ENCODE assay signal across 10 cellular contexts in genomic region chr14:105484069-105484996, GRCh38. TPM values are rescaled to one million over a fixed set of nuclear protein-coding genes. Genes with fewer than 3 reads are reported as not detected.
A peak's percentile ranks its signal among the peaks of the same experiment; 100 is the strongest.
DNase-seq lines count a peak whose midpoint lies in the region; TF ChIP-seq lines count a peak whose summit lies in the region.
"Had no signal": no experiment of that assay in that cellular context is flagged by ENCODE, and none has a peak within 500 bp of the region (broad histone marks: within the 10 kb centered on the region; RNA-seq: fewer than 3 reads in every experiment).

No MANE protein-coding gene starts in this region.

- no peak overlapping the region for H4K8ac ChIP-seq in trophoblast cell (ENCODE audit: low read depth, low read length)

- peak overlapping the region; percentile 52 to 85 (median 74) for H3K4me3 Mint-ChIP-seq in CD4-positive, alpha-beta memory T cell
- H3K4me3 Mint-ChIP-seq in activated CD4-positive, alpha-beta T cell treated with anti-CD3 and anti-CD28 coated beads, Interleukin-2, amount 10 ng/mL, durations not matched to agents 24 days and 14 days, result peak overlapping the region; percentile 0
- peak overlapping the region; percentile 77 for H3K4me3 Mint-ChIP-seq in endothelial cell (ENCODE audit: unreplicated experiment)

- peak overlapping the region; percentile 96 to 100 (median 99) for H3K27ac Mint-ChIP-seq in CD4-positive, alpha-beta memory T cell
- peak overlapping the region; percentile 76 for H3K27ac Mint-ChIP-seq in activated CD4-positive, alpha-beta T cell treated with anti-CD3 and anti-CD28 coated beads, Interleukin-2, amount 10 ng/mL, durations not matched to agents 24 days and 14 days
- H3K27ac Mint-ChIP-seq in endothelial cell (ENCODE audit: unreplicated experiment), result peak overlapping the region; percentile 65

- POLR2A ChIA-PET in CD4-positive, alpha-beta memory T cell (lab: Charles Lee; ENCODE audit: partially characterized antibody), result interaction anchor here (0.9 kb wide), 1 partner anchor 464 kb away, joined by 3 read pairs; the partner anchor contains the start of gene CDCA4

- no peak overlapping the region for H3K4me3 ChIP-seq in CD4-positive, alpha-beta memory T cell (ENCODE audit: low read length in 2 of 2)
- H3K4me3 ChIP-seq in trophoblast cell (ENCODE audit: low read depth, low read length) (no peak overlapping the region), spleen (no peak overlapping the region), H7 (ENCODE audit: insufficient read depth, low read depth, low read length) (no peak overlapping the region)

- no peak overlapping the region for H2BK5ac ChIP-seq in trophoblast cell (ENCODE audit: low read depth, low read length, poor library complexity)

- H2BK120ac ChIP-seq in trophoblast cell (ENCODE audit: insufficient read depth, low read length, poor library complexity), result no peak overlapping the region

- H3K14ac ChIP-seq in trophoblast cell (ENCODE audit: low read length), result no peak overlapping the region

- intact Hi-C loops in CD4-positive, alpha-beta memory T cell (cut with micrococcal nuclease), result no loop called here
- intact Hi-C loops in activated CD4-positive, alpha-beta T cell treated with anti-CD3 and anti-CD28 coated beads, Interleukin-2, amount 10 ng/mL, durations not matched to agents 24 days and 14 days (cut with micrococcal nuclease), result no loop called here
- intact Hi-C loops in spleen (cut with DNase I; ENCODE audit: low total_unique reads), result no loop called here

- H3K18ac ChIP-seq in trophoblast cell (ENCODE audit: low read length), result no peak overlapping the region

- WGBS in trophoblast cell (ENCODE audit: extremely low coverage, insufficient coverage, insufficient read length), result no CpG with 5 or more reads among the region's 20 CpGs
- WGBS in spleen, 5 donors, result 48 to 75% (median 70%) methylated on average over 14 to 20 of the region's 20 CpGs

- no peak overlapping the region for H2AFZ ChIP-seq in trophoblast cell (ENCODE audit: insufficient read depth, low read length, poor library complexity)

- H3K27me3 Mint-ChIP-seq in CD4-positive, alpha-beta memory T cell, result no peaks in the 10 kb centered on the region
- H3K27me3 Mint-ChIP-seq in activated CD4-positive, alpha-beta T cell treated with anti-CD3 and anti-CD28 coated beads, Interleukin-2, amount 10 ng/mL, durations not matched to agents 24 days and 14 days, result peaks cover 11% of the 10 kb centered on the region
- H3K27me3 Mint-ChIP-seq in endothelial cell (ENCODE audit: unreplicated experiment), result peaks cover 38% of the 10 kb centered on the region

- no peak overlapping the region for H3K23ac ChIP-seq in trophoblast cell (ENCODE audit: low read length)

- H3K9me3 ChIP-seq in CD4-positive, alpha-beta memory T cell (ENCODE audit: control insufficient read depth in 1 of 2, low read length in 2 of 2), result no peaks in the 10 kb centered on the region
- peaks cover 6% of the 10 kb centered on the region for H3K9me3 ChIP-seq in trophoblast cell (ENCODE audit: insufficient read depth, low read depth, low read length)
- no peaks in the 10 kb centered on the region for H3K9me3 ChIP-seq in spleen

- H2BK12ac ChIP-seq in trophoblast cell (ENCODE audit: low read length), result no peak overlapping the region

- peaks cover 18% of the 10 kb centered on the region for H3K79me1 ChIP-seq in trophoblast cell (ENCODE audit: low read length)

- H3K79me2 ChIP-seq in trophoblast cell (ENCODE audit: control insufficient read depth, insufficient read depth, low read length, poor library complexity), result peaks cover 3% of the 10 kb centered on the region

- H3K4me1 ChIP-seq in CD4-positive, alpha-beta memory T cell (ENCODE audit: insufficient read depth, low read length), result peaks cover 84% of the 10 kb centered on the region
- H3K4me1 ChIP-seq in trophoblast cell (ENCODE audit: control insufficient read depth in 1 of 2, insufficient read depth in 2 of 2, low read length in 2 of 2) (peaks cover 28 to 44% of the 10 kb centered on the region in 2 experiments), spleen (peaks cover 62 to 100% (median 98%) of the 10 kb centered on the region in 6 donors)

- no peak overlapping the region for H2AK5ac ChIP-seq in trophoblast cell (ENCODE audit: low read length)

- no peak overlapping the region for H4K12ac ChIP-seq in trophoblast cell (ENCODE audit: low read depth, low read length)

- peaks cover 0 to 14% of the 10 kb centered on the region in 2 donors for H3K36me3 Mint-ChIP-seq in CD4-positive, alpha-beta memory T cell
- H3K36me3 Mint-ChIP-seq in activated CD4-positive, alpha-beta T cell treated with anti-CD3 and anti-CD28 coated beads, Interleukin-2, amount 10 ng/mL, durations not matched to agents 24 days and 14 days (ENCODE audit: low read depth), result peaks cover 3% of the 10 kb centered on the region
- peaks cover 7% of the 10 kb centered on the region for H3K36me3 Mint-ChIP-seq in endothelial cell (ENCODE audit: low read depth, unreplicated experiment)

- H3K27ac ChIP-seq in CD4-positive, alpha-beta memory T cell (ENCODE audit: low read depth, low read length), result peak overlapping the region; percentile 97
- H3K27ac ChIP-seq in trophoblast cell (ENCODE audit: low read depth, low read length) (no peak overlapping the region), spleen (peak overlapping the region in 4 of 8 donors; percentile 4 to 95 (median 56))

- H3K9me3 Mint-ChIP-seq in CD4-positive, alpha-beta memory T cell, result peaks cover 0 to 7% (median 0%) of the 10 kb centered on the region in 8 donors
- no peaks in the 10 kb centered on the region for H3K9me3 Mint-ChIP-seq in activated CD4-positive, alpha-beta T cell treated with anti-CD3 and anti-CD28 coated beads, Interleukin-2, amount 10 ng/mL, durations not matched to agents 24 days and 14 days
- H3K9me3 Mint-ChIP-seq in endothelial cell (ENCODE audit: unreplicated experiment), result no peaks in the 10 kb centered on the region

- H3K36me3 ChIP-seq in CD4-positive, alpha-beta memory T cell (ENCODE audit: insufficient read depth, low read length), result no peaks in the 10 kb centered on the region
- peaks cover under 1 to 3% of the 10 kb centered on the region in 2 experiments for H3K36me3 ChIP-seq in trophoblast cell (ENCODE audit: control insufficient read depth in 1 of 2, insufficient read depth in 2 of 2, low read length in 2 of 2)
- H3K36me3 ChIP-seq in spleen, result peaks cover 0 to 7% (median 1%) of the 10 kb centered on the region in 6 donors
- no peaks in the 10 kb centered on the region for H3K36me3 ChIP-seq in H7 (replicated peaks; ENCODE audit: control insufficient read depth, insufficient read depth, low read length)

- H3K4me2 ChIP-seq in trophoblast cell (ENCODE audit: low read length), result no peak overlapping the region

- H3K27me3 ChIP-seq in CD4-positive, alpha-beta memory T cell (ENCODE audit: insufficient read depth, low read length), result no peaks in the 10 kb centered on the region
- H3K27me3 ChIP-seq in trophoblast cell (ENCODE audit: insufficient read depth, low read length), result peaks cover 28% of the 10 kb centered on the region
- H3K27me3 ChIP-seq in spleen (replicated peaks in 1 of 7), result peaks cover 0 to 55% (median 3%) of the 10 kb centered on the region in 7 donors
- H3K27me3 ChIP-seq in H7 (ENCODE audit: control insufficient read depth, insufficient read depth, low read length), result peaks cover 82% of the 10 kb centered on the region

- no peak overlapping the region for H3K9ac ChIP-seq in trophoblast cell (ENCODE audit: low read length)

- H3K4ac ChIP-seq in trophoblast cell (ENCODE audit: low read depth, low read length), result no peak overlapping the region

- CTCF ChIA-PET in CD4-positive, alpha-beta memory T cell (lab: Charles Lee; ENCODE audit: partially characterized antibody), result no interaction called here

- peaks cover 28 to 85% (median 55%) of the 10 kb centered on the region in 4 donors for H3K4me1 Mint-ChIP-seq in CD4-positive, alpha-beta memory T cell
- H3K4me1 Mint-ChIP-seq in activated CD4-positive, alpha-beta T cell treated with anti-CD3 and anti-CD28 coated beads, Interleukin-2, amount 10 ng/mL, durations not matched to agents 24 days and 14 days, result peaks cover 40% of the 10 kb centered on the region
- peaks cover 12% of the 10 kb centered on the region for H3K4me1 Mint-ChIP-seq in endothelial cell (ENCODE audit: unreplicated experiment)

- TF ChIP-seq CTCF in endothelial cell (IDR thresholded peaks at IDR 0.05; ENCODE audit: unreplicated experiment) (no peak), spleen (IDR thresholded peaks at IDR 0.05 in 8 of 11, conservative IDR thresholded peaks at IDR 0.05 in 3 of 11) (no peak)

- no peak for TF ChIP-seq POLR2A in spleen (IDR thresholded peaks at IDR 0.05)

- no peak overlapping the region for H4K91ac ChIP-seq in trophoblast cell (ENCODE audit: low read depth, low read length)

- peak; percentile 71 to 88 (median 79) for DNase-seq in CD4-positive, alpha-beta memory T cell
- DNase-seq in activated CD4-positive, alpha-beta T cell treated with anti-CD3 and anti-CD28 coated beads, Interleukin-2, amount 10 ng/mL, durations not matched to agents 24 days and 14 days, result peak; percentile 88
- DNase-seq in endothelial cell (ENCODE audit: low spot score) (no peak), trophoblast cell (peak; percentile 61 to 70), DMS79 treated with DMSO at 0.1 percent for 48 hours (lab: John Stamatoyannopoulos, UW) (no peak), spleen (no peak), NCI-H1694 treated with DMSO at 0.1 percent for 48 hours (lab: John Stamatoyannopoulos, UW) (no peak), H7 (no peak)
- DNase-seq: foreskin melanocyte, NCI-H1930 had no signal

RNA-seq across cellular contexts. Expression of gene CRIP1, which starts 2.4 kb away (rescaled TPM):
- 100 to 1,000 TPM; 276 to 290 TPM for total RNA-seq in CD4-positive, alpha-beta memory T cell
- polyA plus RNA-seq in CD4-positive, alpha-beta memory T cell, result 1,000 to 10,000 TPM; 1,440 to 2,028 TPM
- total RNA-seq in activated CD4-positive, alpha-beta T cell treated with anti-CD3 and anti-CD28 coated beads, Interleukin-2, amount 10 ng/mL, durations not matched to agents 24 days and 14 days, result 99.3 and 110 TPM in 2 replicates
- total RNA-seq in endothelial cell (ENCODE audit: unreplicated experiment), result 2.5 TPM
- 44.7 and 45.0 TPM in 2 replicates for polyA plus RNA-seq in trophoblast cell (2013)
- total RNA-seq in spleen, result 10 to 100 TPM; 20.5 to 82.8 (median 62.8) TPM
- polyA plus RNA-seq in spleen, result 100 to 1,000 TPM; 163 to 349 (median 192) TPM
- 0.96 and 5.4 TPM in 2 replicates for total RNA-seq in H7 (2014; rRNA removed; shearing (Covaris generic))

RNA-seq across cellular contexts. Expression of gene TEDC1, which starts 6.7 kb away (rescaled TPM):
- 10 to 100 TPM; 25.4 to 30.2 TPM for total RNA-seq in CD4-positive, alpha-beta memory T cell
- polyA plus RNA-seq in CD4-positive, alpha-beta memory T cell, result 10 to 100 TPM; 10.2 to 10.4 TPM
- total RNA-seq in activated CD4-positive, alpha-beta T cell treated with anti-CD3 and anti-CD28 coated beads, Interleukin-2, amount 10 ng/mL, durations not matched to agents 24 days and 14 days, result 41.4 and 43.3 TPM in 2 replicates
- 11.5 TPM for total RNA-seq in endothelial cell (ENCODE audit: unreplicated experiment)
- polyA plus RNA-seq in trophoblast cell (2013), result 8.8 and 8.9 TPM in 2 replicates
- total RNA-seq in spleen, result 10 to 100 TPM in 4 of 7 donors, 1 to 10 TPM in 3; 5.3 to 17.7 (median 10.8) TPM
- polyA plus RNA-seq in spleen, result 10 to 100 TPM; 18.4 to 31.5 (median 27.1) TPM
- total RNA-seq in H7 (2014; rRNA removed; shearing (Covaris generic)), result 24.5 and 28.5 TPM in 2 replicates

RNA-seq across cellular contexts. Expression of gene CRIP2, which starts 9.7 kb away (rescaled TPM):
- 10 to 100 TPM; 12.1 to 13.0 TPM for total RNA-seq in CD4-positive, alpha-beta memory T cell
- polyA plus RNA-seq in CD4-positive, alpha-beta memory T cell, result 100 to 1,000 TPM in 1 of 2 donors, 10 to 100 TPM in 1; 84.5 to 256 TPM
- total RNA-seq in activated CD4-positive, alpha-beta T cell treated with anti-CD3 and anti-CD28 coated beads, Interleukin-2, amount 10 ng/mL, durations not matched to agents 24 days and 14 days, result 0.37 and 0.43 TPM in 2 replicates
- total RNA-seq in endothelial cell (ENCODE audit: unreplicated experiment), result 67.4 TPM
- 85.1 and 90.0 TPM in 2 replicates for polyA plus RNA-seq in trophoblast cell (2013)
- total RNA-seq in spleen, result 100 to 1,000 TPM in 4 of 7 donors, 10 to 100 TPM in 3; 68.6 to 138 (median 100) TPM
- polyA plus RNA-seq in spleen, result 100 to 1,000 TPM in 2 of 3 donors, 10 to 100 TPM in 1; 97.7 to 181 (median 123) TPM
- total RNA-seq in H7 (2014; rRNA removed; shearing (Covaris generic)), result 3.7 and 8.7 TPM in 2 replicates

RNA-seq across cellular contexts. Expression of gene TMEM121, which starts 42.0 kb away (rescaled TPM):
- 1 to 10 TPM; 5.4 to 6.3 TPM for total RNA-seq in CD4-positive, alpha-beta memory T cell
- 1 to 10 TPM; 6.6 to 9.5 TPM for polyA plus RNA-seq in CD4-positive, alpha-beta memory T cell
- 9.1 and 10.3 TPM in 2 replicates for total RNA-seq in activated CD4-positive, alpha-beta T cell treated with anti-CD3 and anti-CD28 coated beads, Interleukin-2, amount 10 ng/mL, durations not matched to agents 24 days and 14 days
- total RNA-seq in endothelial cell (ENCODE audit: unreplicated experiment) (1.6 TPM), spleen (10 to 100 TPM in 1 of 7 donors, 1 to 10 TPM in 6; 3.4 to 10.4 (median 4.6) TPM)
- polyA plus RNA-seq in trophoblast cell (2013), result 0.12 TPM in 2 replicates
- 1 to 10 TPM; 3.3 to 6.0 (median 3.6) TPM for polyA plus RNA-seq in spleen
- 0.67 and 0.80 TPM in 2 replicates for total RNA-seq in H7 (2014; rRNA removed; shearing (Covaris generic))

Comparison
In these comparisons a context has a peak if more than half of its experiments do, and no peak if none do; other contexts are left out.
1. DNase-seq: peak in CD4-positive, alpha-beta memory T cell (5 of 5), activated CD4-positive, alpha-beta T cell treated with anti-CD3 and anti-CD28 coated beads, Interleukin-2, amount 10 ng/mL, durations not matched to agents 24 days and 14 days (single experiment) and trophoblast cell (2 of 2); none in endothelial cell (single experiment), DMS79 treated with DMSO at 0.1 percent for 48 hours (single experiment), spleen (single experiment), NCI-H1694 treated with DMSO at 0.1 percent for 48 hours (single experiment) and H7 (single experiment).
2. H3K4me3 Mint-ChIP-seq: peak in every context shown above with its lines; median percentile 77 in endothelial cell; 74 in CD4-positive, alpha-beta memory T cell; 0 in activated CD4-positive, alpha-beta T cell treated with anti-CD3 and anti-CD28 coated beads, Interleukin-2, amount 10 ng/mL, durations not matched to agents 24 days and 14 days.
3. Peak in every context shown above with its lines, with median percentiles within 50 percentile points of each other: H3K27ac Mint-ChIP-seq.